In the genomic region with DNA sequence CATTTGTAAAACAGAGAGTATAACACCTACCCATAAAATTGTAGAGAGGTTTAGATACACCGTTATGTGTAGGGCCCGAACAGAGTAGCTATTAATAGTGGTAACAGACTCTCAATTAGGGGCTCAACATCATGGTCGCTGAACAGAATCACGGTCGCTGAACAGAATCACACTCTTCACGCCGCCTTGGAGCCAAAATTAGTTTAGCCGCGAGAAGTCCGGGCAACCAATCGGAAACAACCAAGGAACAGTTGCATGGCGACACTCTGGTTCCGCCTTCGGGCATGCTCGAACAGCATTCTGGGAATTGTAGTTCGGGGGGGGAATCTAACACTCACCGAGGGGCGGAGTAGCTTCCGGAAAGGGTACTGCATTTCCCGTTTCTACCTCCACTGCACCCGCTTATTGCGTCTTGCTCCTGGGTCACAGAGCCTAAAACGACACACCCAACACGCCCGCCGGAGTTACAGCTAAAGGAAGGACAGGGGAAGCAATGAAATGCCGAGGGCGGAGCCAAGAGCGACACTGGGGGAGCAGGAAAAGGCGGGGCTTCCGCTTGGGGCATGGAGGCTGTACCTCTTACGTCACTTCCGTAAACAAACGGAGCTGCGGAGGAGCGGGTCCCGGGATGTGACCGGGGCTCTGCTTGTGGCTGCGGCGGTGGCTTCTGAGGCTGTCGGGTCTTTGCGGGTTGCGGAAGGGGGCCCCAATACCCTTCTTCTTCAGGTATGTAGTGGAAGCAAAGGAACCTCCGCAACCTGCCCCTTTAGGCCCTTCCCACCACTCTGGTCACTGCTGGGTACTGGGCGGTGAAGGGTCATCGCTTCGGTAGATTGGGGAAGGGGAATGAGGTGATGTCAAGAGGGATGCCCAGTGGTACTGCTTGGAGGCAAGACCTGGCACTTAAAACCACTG, we compare ENCODE assay signal across 8 cellular contexts. TPM values are rescaled to one million over a fixed set of nuclear protein-coding genes. Genes with fewer than 3 reads are reported as not detected.
DNase-seq lines count a peak whose midpoint lies in the region; ATAC-seq lines count a peak whose summit lies in the region.

A gene (plus strand): TSS at position 593 of the 915 bp plus-strand sequence. CDS start 2,352 bp downstream, outside the sequence.

- peak; percentile 78 to 100 (median 98) for DNase-seq in C1 segment of cervical spinal cord (lab: John Stamatoyannopoulos, UW)
- peak; percentile 95 for DNase-seq in NCI-H748 treated with DMSO at 0.1 percent for 48 hours (lab: John Stamatoyannopoulos, UW)
- DNase-seq in activated CD4-positive, alpha-beta T cell treated with anti-CD3 and anti-CD28 coated beads, Interleukin-2, amount 50 U/mL, for 24 hours (ENCODE audit: low read depth in 1 of 2, low spot score in 1 of 2): peak; percentile 89 to 92
- peak; percentile 92 for DNase-seq in left lobe of liver (ENCODE audit: low spot score)
- DNase-seq in stimulated activated CD4-positive, alpha-beta T cell treated with anti-CD3 and anti-CD28 coated beads, Interleukin-2, amount 100 ng/mL, for 4 hours (ENCODE audit: low read depth): peak; percentile 88

- peaks cover 28% of the 10 kb centered on the region for H3K36me3 Mint-ChIP-seq in dendritic cell treated with granulocyte-macrophage colony-stimulating factor and Interleukin-4, amounts not matched to agents 40 ng/mL and 50 ng/mL, for 4 days (ENCODE audit: low read depth)

- no peaks in the 10 kb centered on the region for H3K9me3 Mint-ChIP-seq in dendritic cell treated with granulocyte-macrophage colony-stimulating factor and Interleukin-4, amounts not matched to agents 40 ng/mL and 50 ng/mL, for 4 days

- intact Hi-C loops in dendritic cell treated with granulocyte-macrophage colony-stimulating factor and Interleukin-4, amounts not matched to agents 40 ng/mL and 50 ng/mL, for 4 days (cut with micrococcal nuclease): loop anchor here (2.0 to 10.0 kb wide), 2 partner anchors 81 to 369 kb away; a partner anchor contains a TSS

- H3K4me1 Mint-ChIP-seq in dendritic cell treated with granulocyte-macrophage colony-stimulating factor and Interleukin-4, amounts not matched to agents 40 ng/mL and 50 ng/mL, for 4 days (ENCODE audit: low read depth): peaks cover 13% of the 10 kb centered on the region

- ATAC-seq in GM19372 (IDR thresholded peaks at IDR 0.05; ENCODE audit: low read depth, unreplicated experiment) (peak; percentile 90), HG03558 (IDR thresholded peaks at IDR 0.05; ENCODE audit: extremely low read depth, unreplicated experiment) (peak; percentile 85), left lobe of liver (peak; percentile 93)

- peak within 1 kb of the TSS; percentile 100 for H3K27ac Mint-ChIP-seq in dendritic cell treated with granulocyte-macrophage colony-stimulating factor and Interleukin-4, amounts not matched to agents 40 ng/mL and 50 ng/mL, for 4 days

- no peaks in the 10 kb centered on the region for H3K27me3 Mint-ChIP-seq in dendritic cell treated with granulocyte-macrophage colony-stimulating factor and Interleukin-4, amounts not matched to agents 40 ng/mL and 50 ng/mL, for 4 days

- peak within 1 kb of the TSS; percentile 100 for H3K4me3 Mint-ChIP-seq in dendritic cell treated with granulocyte-macrophage colony-stimulating factor and Interleukin-4, amounts not matched to agents 40 ng/mL and 50 ng/mL, for 4 days

RNA-seq across cellular contexts. Expression of the gene that starts here (rescaled TPM):
- 16.5 TPM for total RNA-seq in left lobe of liver

Comparison
In these comparisons a context has a peak if more than half of its experiments do, and no peak if none do; other contexts are left out.
1. Peak in every context shown above with its lines: DNase-seq and ATAC-seq.